8 cellular contexts compared by ENCODE assay signal in genomic region chr1:40508375-40509341, GRCh38.
DNase-seq lines count a peak whose midpoint lies in the region; ATAC-seq and TF ChIP-seq lines count a peak whose summit lies in the region.

EXO5 (plus strand) TSS chr1:40508767; CDS start chr1:40514545, 5,778 bp downstream.

- H3K27me3 Mint-ChIP-seq in effector memory CD8-positive, alpha-beta T cell, result no peaks in the 10 kb centered on the region
- no peaks in the 10 kb centered on the region for H3K27me3 Mint-ChIP-seq in memory B cell

- peak within 1 kb of the TSS; percentile 79 for H3K4me3 ChIP-seq in AG09309 (ENCODE audit: control insufficient read depth, low read depth, low read length)

- H3K4me3 Mint-ChIP-seq in effector memory CD8-positive, alpha-beta T cell, result peak within 1 kb of the TSS; percentile 90 to 91
- peak within 1 kb of the TSS; percentile 90 for H3K4me3 Mint-ChIP-seq in memory B cell

- peak within 1 kb of the TSS; percentile 83 to 90 for H3K27ac Mint-ChIP-seq in effector memory CD8-positive, alpha-beta T cell
- H3K27ac Mint-ChIP-seq in memory B cell, result peak within 1 kb of the TSS; percentile 40

- TF ChIP-seq CTCF in AG09309 (IDR thresholded peaks at IDR 0.05; ENCODE audit: control insufficient read depth, insufficient read depth, low read depth, low read length, missing control alignments), result no peak

- peaks cover 11 to 12% of the 10 kb centered on the region in 2 donors for H3K4me1 Mint-ChIP-seq in effector memory CD8-positive, alpha-beta T cell (ENCODE audit: low read depth in 2 of 2)
- H3K4me1 Mint-ChIP-seq in memory B cell, result peaks cover 10% of the 10 kb centered on the region

- ATAC-seq in GM19025 (IDR thresholded peaks at IDR 0.05; ENCODE audit: low read depth, unreplicated experiment) (peak; percentile 81), HG03457 (IDR thresholded peaks at IDR 0.05; ENCODE audit: unreplicated experiment) (peak; percentile 72), memory B cell (ENCODE audit: low read depth) (peak; percentile 97)
- peak; percentile 98 for ATAC-seq in effector memory CD8-positive, alpha-beta T cell (replicated peaks)

- H3K36me3 Mint-ChIP-seq in effector memory CD8-positive, alpha-beta T cell (ENCODE audit: insufficient read depth), result peaks cover 9% of the 10 kb centered on the region
- H3K36me3 Mint-ChIP-seq in memory B cell, result peaks cover 22% of the 10 kb centered on the region

- DNase-seq in AG09309 (ENCODE audit: low read depth) (peak; percentile 21), NCI-H82 treated with DMSO at 0.1 percent for 48 hours (lab: John Stamatoyannopoulos, UW; ENCODE audit: unreplicated experiment) (peak; percentile 51), memory B cell (ENCODE audit: low spot score in 2 of 2) (peak; percentile 64 to 72)
- peak; percentile 73 to 79 for DNase-seq in activated CD8-positive, alpha-beta memory T cell treated with anti-CD3 and anti-CD28 coated beads for 4 hours (ENCODE audit: low read depth in 2 of 2)
- peak; percentile 69 to 75 (median 73) for DNase-seq in effector memory CD8-positive, alpha-beta T cell
- DNase-seq in stimulated activated CD8-positive, alpha-beta memory T cell treated with anti-CD3 and anti-CD28 coated beads, Interleukin-12 subunit alpha, Interleukin-12 subunit beta, amount 100 ng/mL, for 1 hour (ENCODE audit: low read depth), result peak; percentile 71

- peaks cover 5 to 9% of the 10 kb centered on the region in 2 donors for H3K9me3 Mint-ChIP-seq in effector memory CD8-positive, alpha-beta T cell
- peaks cover 15% of the 10 kb centered on the region for H3K9me3 Mint-ChIP-seq in memory B cell

Comparison
In these comparisons a context has a peak if more than half of its experiments do, and no peak if none do; other contexts are left out.
1. Peak in every context shown above with its lines: DNase-seq, ATAC-seq and H3K4me3 ChIP-seq.
2. DNase-seq: peak in every context shown above with its lines; median percentile 76 in activated CD8-positive, alpha-beta memory T cell treated with anti-CD3 and anti-CD28 coated beads for 4 hours; 73 in effector memory CD8-positive, alpha-beta T cell; 71 in stimulated activated CD8-positive, alpha-beta memory T cell treated with anti-CD3 and anti-CD28 coated beads, Interleukin-12 subunit alpha, Interleukin-12 subunit beta, amount 100 ng/mL, for 1 hour; 68 in memory B cell; 51 in NCI-H82 treated with DMSO at 0.1 percent for 48 hours; 21 in AG09309.